6 cellular contexts compared by ENCODE assay signal in the genomic region with DNA sequence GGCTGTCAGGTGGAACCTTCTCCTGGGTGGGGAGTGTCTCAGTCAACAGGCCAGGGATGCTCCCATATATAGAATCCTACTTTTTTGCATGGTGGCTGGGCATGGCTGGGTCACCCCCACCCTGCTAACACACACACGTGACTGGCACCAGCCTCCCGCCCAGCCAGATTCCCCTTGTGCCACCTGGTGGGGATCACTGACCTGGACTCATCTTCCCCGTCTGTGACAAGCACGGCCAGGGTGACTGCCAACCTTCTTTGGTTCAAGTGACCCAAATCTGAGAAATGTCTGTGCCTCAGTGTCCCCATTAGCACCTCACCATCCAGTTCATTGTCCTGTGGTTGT. TPM values are rescaled to one million over a fixed set of nuclear protein-coding genes. Genes with fewer than 3 reads are reported as not detected.
DNase-seq lines count a peak whose midpoint lies in the region; ATAC-seq lines count a peak whose summit lies in the region.

No MANE protein-coding gene starts in this region.

- H3K4me1 ChIP-seq in endocrine pancreas (ENCODE audit: control insufficient read depth, insufficient read depth, low read length) (no peaks in the 10 kb centered on the region), skeletal muscle satellite cell (ENCODE audit: control insufficient read depth, insufficient read depth, low read length) (peaks cover 20% of the 10 kb centered on the region)

- DNase-seq in stimulated activated naive CD8-positive, alpha-beta T cell treated with anti-CD3 and anti-CD28 coated beads, Interleukin-15, Interleukin-2, amounts not matched to agents 100 U/mL and 50 U/mL, for 24 hours: no peak
- DNase-seq in HPDE6-E6E7 (ENCODE audit: extremely low spot score): no peak
- no peak for DNase-seq in NCI-H128 (lab: John Stamatoyannopoulos, UW; ENCODE audit: unreplicated experiment)

- H3K9me3 ChIP-seq in endocrine pancreas (ENCODE audit: control insufficient read depth, low read length): no peaks in the 10 kb centered on the region
- H3K9me3 ChIP-seq in skeletal muscle satellite cell (replicated peaks; ENCODE audit: low read length): no peaks in the 10 kb centered on the region

- H3K36me3 Mint-ChIP-seq in stimulated activated naive CD8-positive, alpha-beta T cell treated with anti-CD3 and anti-CD28 coated beads, Interleukin-15, Interleukin-2, amounts not matched to agents 100 ng/mL and 50 ng/mL, for 24 hours (ENCODE audit: low read depth): no peaks in the 10 kb centered on the region

- H3K4me2 ChIP-seq in skeletal muscle satellite cell (ENCODE audit: low read length): peak overlapping the region; percentile 87

- peak overlapping the region; percentile 34 for H3K9ac ChIP-seq in endocrine pancreas (ENCODE audit: control insufficient read depth, insufficient read depth, low read length)
- H3K9ac ChIP-seq in skeletal muscle satellite cell (ENCODE audit: low read depth, low read length): peak overlapping the region; percentile 86

- H3K27me3 Mint-ChIP-seq in stimulated activated naive CD8-positive, alpha-beta T cell treated with anti-CD3 and anti-CD28 coated beads, Interleukin-15, Interleukin-2, amounts not matched to agents 100 ng/mL and 50 ng/mL, for 24 hours: peaks cover 5% of the 10 kb centered on the region

- H3K4me1 Mint-ChIP-seq in stimulated activated naive CD8-positive, alpha-beta T cell treated with anti-CD3 and anti-CD28 coated beads, Interleukin-15, Interleukin-2, amounts not matched to agents 100 ng/mL and 50 ng/mL, for 24 hours (ENCODE audit: low read depth): peaks cover 54% of the 10 kb centered on the region

- H3K4me3 ChIP-seq in endocrine pancreas (ENCODE audit: control insufficient read depth, insufficient read depth, low read length) (no peak overlapping the region), skeletal muscle satellite cell (ENCODE audit: low read length) (peak overlapping the region; percentile 93)

- H3K36me3 ChIP-seq in endocrine pancreas (ENCODE audit: control insufficient read depth, insufficient read depth, low read length) (no peaks in the 10 kb centered on the region), skeletal muscle satellite cell (ENCODE audit: insufficient read depth, low read length) (peaks cover 3% of the 10 kb centered on the region)

- peak overlapping the region; percentile 87 for H3K27ac Mint-ChIP-seq in stimulated activated naive CD8-positive, alpha-beta T cell treated with anti-CD3 and anti-CD28 coated beads, Interleukin-15, Interleukin-2, amounts not matched to agents 100 ng/mL and 50 ng/mL, for 24 hours

- H3K9me3 Mint-ChIP-seq in stimulated activated naive CD8-positive, alpha-beta T cell treated with anti-CD3 and anti-CD28 coated beads, Interleukin-15, Interleukin-2, amounts not matched to agents 100 ng/mL and 50 ng/mL, for 24 hours: no peaks in the 10 kb centered on the region

- H3K27me3 ChIP-seq in endocrine pancreas (ENCODE audit: control insufficient read depth, insufficient read depth, low read length) (no peaks in the 10 kb centered on the region), skeletal muscle satellite cell (ENCODE audit: control insufficient read depth, insufficient read depth, low read length) (no peaks in the 10 kb centered on the region)

- ATAC-seq in stimulated activated naive CD8-positive, alpha-beta T cell treated with anti-CD3 and anti-CD28 coated beads, Interleukin-15, Interleukin-2, amounts not matched to agents 100 U/mL and 50 U/mL, for 24 hours: no peak

- peak overlapping the region; percentile 82 for H3K4me3 Mint-ChIP-seq in stimulated activated naive CD8-positive, alpha-beta T cell treated with anti-CD3 and anti-CD28 coated beads, Interleukin-15, Interleukin-2, amounts not matched to agents 100 ng/mL and 50 ng/mL, for 24 hours

RNA-seq across cellular contexts. Expression of gene PKN1, which starts 1.0 kb away (rescaled TPM):
- 124 and 138 TPM in 2 replicates for total RNA-seq in skeletal muscle satellite cell (2012; rRNA removed)

RNA-seq across cellular contexts. Expression of gene DDX39A, which starts 15.0 kb away (rescaled TPM):
- total RNA-seq in skeletal muscle satellite cell (2012; rRNA removed): 73.3 and 93.3 TPM in 2 replicates

RNA-seq across cellular contexts. Expression of gene PTGER1, which starts 41.0 kb away (rescaled TPM):
- total RNA-seq in skeletal muscle satellite cell (2012; rRNA removed): 2.8 and 4.1 TPM in 2 replicates

RNA-seq across cellular contexts. Expression of gene ADGRE5, which starts 52.9 kb away (rescaled TPM):
- 41.7 and 48.4 TPM in 2 replicates for total RNA-seq in skeletal muscle satellite cell (2012; rRNA removed)
